In genomic region chr11:104678408-104678807, GRCh38 we compare ENCODE assay signal across 2 cellular contexts.
TF ChIP-seq lines count a peak whose summit lies in the region.

No MANE protein-coding gene starts in this region.

TF ChIP-seq in endothelial cell of umbilical vein, 7 proteins besides CTCF, POLR2A, EP300 and RAD21:
- TF ChIP-seq MAX (IDR thresholded peaks at IDR 0.05; ENCODE audit: insufficient read depth, insufficient read length) (no peak), FOS (IDR thresholded peaks at IDR 0.05; ENCODE audit: borderline replicate concordance, insufficient read depth, low read length) (no peak), MYC (IDR thresholded peaks at IDR 0.05; ENCODE audit: low read depth, low read length) (no peak), GATA2 (IDR thresholded peaks at IDR 0.05; ENCODE audit: insufficient read depth, insufficient read length, low read depth, low read length) (no peak), JUN (IDR thresholded peaks at IDR 0.05; ENCODE audit: borderline replicate concordance, insufficient read depth, insufficient read length, low read depth) (no peak), POLR2AphosphoS5 (IDR thresholded peaks at IDR 0.05; ENCODE audit: insufficient read depth, low read depth, low read length) (no peak), EZH2 (IDR thresholded peaks at IDR 0.05; ENCODE audit: borderline replicate concordance, low read depth, low read length, severe bottlenecking) (no peak)

TF ChIP-seq in HepG2, 621 proteins besides CTCF, POLR2A, EP300 and RAD21:
- no peak for TF ChIP-seq SRSF9 (IDR thresholded peaks at IDR 0.05; ENCODE audit: borderline replicate concordance, insufficient read depth, low read depth, low read length, poor library complexity, severe bottlenecking)
- TF ChIP-seq RFX5 (IDR thresholded peaks at IDR 0.05; ENCODE audit: low read depth, low read length): no peak
- TF ChIP-seq ONECUT2 (CRISPR knock-in tag; IDR thresholded peaks at IDR 0.05): no peak
- TF ChIP-seq CREM (IDR thresholded peaks at IDR 0.05): no peak
- TF ChIP-seq CREM (CRISPR knock-in tag; IDR thresholded peaks at IDR 0.05): no peak
- TF ChIP-seq ZFP82 (CRISPR knock-in tag; IDR thresholded peaks at IDR 0.05; ENCODE audit: borderline replicate concordance): no peak
- no peak for TF ChIP-seq PLRG1 (conservative IDR thresholded peaks at IDR 0.05)
- no peak for TF ChIP-seq ZNF3 (CRISPR knock-in tag; IDR thresholded peaks at IDR 0.05)
- no peak for TF ChIP-seq ZNF367 (CRISPR knock-in tag; IDR thresholded peaks at IDR 0.05; ENCODE audit: borderline replicate concordance)
- TF ChIP-seq TEAD2 (CRISPR knock-in tag; IDR thresholded peaks at IDR 0.05): no peak
- no peak for TF ChIP-seq BATF2 (CRISPR knock-in tag; IDR thresholded peaks at IDR 0.05)
- TF ChIP-seq ZNF205 (CRISPR knock-in tag; IDR thresholded peaks at IDR 0.05): no peak
- no peak for TF ChIP-seq ZSCAN25 (CRISPR knock-in tag; IDR thresholded peaks at IDR 0.05)
- no peak for TF ChIP-seq ATF7 (IDR thresholded peaks at IDR 0.05)
- no peak for TF ChIP-seq ATF7 (CRISPR knock-in tag; IDR thresholded peaks at IDR 0.05)
- no peak for TF ChIP-seq CENPX (CRISPR knock-in tag; IDR thresholded peaks at IDR 0.05)
